Comparison of ENCODE assay signal across 27 cellular contexts in the genomic region with DNA sequence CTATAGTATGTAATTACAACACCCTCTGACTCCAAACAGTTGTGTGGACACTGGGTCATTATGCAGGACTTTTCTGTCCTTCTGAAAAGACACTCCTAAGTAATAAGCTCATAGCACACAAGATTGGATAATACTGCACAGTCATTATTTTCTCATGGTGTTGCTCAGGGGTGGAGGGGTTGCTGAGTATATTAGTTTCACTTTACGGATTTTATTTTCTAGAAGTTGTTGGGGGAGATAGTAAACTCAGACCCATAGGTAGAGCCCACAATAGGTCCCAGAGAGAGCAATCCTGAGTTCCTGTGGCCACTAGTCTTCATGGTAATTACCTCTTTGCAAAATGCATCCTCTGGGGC. TPM values are rescaled to one million over a fixed set of nuclear protein-coding genes. Genes with fewer than 3 reads are reported as not detected.
DNase-seq lines count a peak whose midpoint lies in the region; ATAC-seq and TF ChIP-seq lines count a peak whose summit lies in the region.
"Had no signal": no experiment of that assay in that cellular context is flagged by ENCODE, and none has a peak within 500 bp of the region (broad histone marks: within the 10 kb centered on the region; RNA-seq: fewer than 3 reads in every experiment).

No MANE protein-coding gene starts in this region.

- H3K27me3 Mint-ChIP-seq in activated CD4-positive, alpha-beta T cell treated with anti-CD3 and anti-CD28 coated beads for 36 hours, result no peaks in the 10 kb centered on the region
- H3K27me3 Mint-ChIP-seq in activated T-helper 1 cell treated with anti-CD3 and anti-CD28 coated beads, Interleukin-12 subunit alpha, Interleukin-12 subunit beta, Interleukin-2, Interleukin-4 antibody, amounts not matched to agents 30 ng/mL and 10 ng/mL and 1 ng/mL, durations not matched to agents 14 hours and 24 hours and 36 hours (ENCODE audit: insufficient read depth), result peaks cover 1% of the 10 kb centered on the region
- H3K27me3 Mint-ChIP-seq: IgD-negative memory B cell had no signal

- H3K36me3 ChIP-seq in osteoblast (ENCODE audit: insufficient read depth, low read length), result no peaks in the 10 kb centered on the region
- H3K36me3 ChIP-seq: ascending aorta, heart right ventricle, left lung, Peyer's patch, SJSA1, thyroid gland had no signal

- H3K4me3 ChIP-seq in osteoblast (ENCODE audit: insufficient read depth, low read length), result no peak overlapping the region
- H3K4me3 ChIP-seq: ascending aorta, heart right ventricle, left lung, Peyer's patch, SJSA1, thyroid gland had no signal

- POLR2A ChIA-PET in activated CD4-positive, alpha-beta T cell treated with anti-CD3 and anti-CD28 coated beads for 36 hours (lab: Charles Lee), result no interaction called here

- H3K4me1 Mint-ChIP-seq in activated CD4-positive, alpha-beta T cell treated with anti-CD3 and anti-CD28 coated beads for 36 hours, result peaks cover 5% of the 10 kb centered on the region
- H3K4me1 Mint-ChIP-seq in activated T-helper 1 cell treated with anti-CD3 and anti-CD28 coated beads, Interleukin-12 subunit alpha, Interleukin-12 subunit beta, Interleukin-2, Interleukin-4 antibody, amounts not matched to agents 30 ng/mL and 10 ng/mL and 1 ng/mL, durations not matched to agents 14 hours and 24 hours and 36 hours (ENCODE audit: low read depth), result peaks cover 30% of the 10 kb centered on the region
- peaks cover 29% of the 10 kb centered on the region for H3K4me1 Mint-ChIP-seq in stimulated activated effector memory CD8-positive, alpha-beta T cell treated with anti-CD3 and anti-CD28 coated beads, Interleukin-12 subunit alpha, Interleukin-12 subunit beta, amount 100 ng/mL, for 72 hours
- H3K4me1 Mint-ChIP-seq: IgD-negative memory B cell, nephron progenitor cell had no signal

- no peaks in the 10 kb centered on the region for H3K36me3 Mint-ChIP-seq in activated CD4-positive, alpha-beta T cell treated with anti-CD3 and anti-CD28 coated beads for 36 hours (ENCODE audit: low read depth)
- H3K36me3 Mint-ChIP-seq in activated T-helper 1 cell treated with anti-CD3 and anti-CD28 coated beads, Interleukin-12 subunit alpha, Interleukin-12 subunit beta, Interleukin-2, Interleukin-4 antibody, amounts not matched to agents 30 ng/mL and 10 ng/mL and 1 ng/mL, durations not matched to agents 14 hours and 24 hours and 36 hours (ENCODE audit: low read depth), result peaks cover 2% of the 10 kb centered on the region
- no peaks in the 10 kb centered on the region for H3K36me3 Mint-ChIP-seq in stimulated activated effector memory CD8-positive, alpha-beta T cell treated with anti-CD3 and anti-CD28 coated beads, Interleukin-12 subunit alpha, Interleukin-12 subunit beta, amount 100 ng/mL, for 72 hours
- H3K36me3 Mint-ChIP-seq: mesothelial cell of epicardium had no signal

- H3K27ac ChIP-seq in osteoblast (ENCODE audit: low read depth, low read length), result no peak overlapping the region
- H3K27ac ChIP-seq: ascending aorta, epithelial cell of prostate, left lung, SJSA1, thyroid gland had no signal

- CTCF ChIA-PET in activated CD4-positive, alpha-beta T cell treated with anti-CD3 and anti-CD28 coated beads for 36 hours (lab: Charles Lee), result interaction anchor here (0.6 to 1.4 kb wide), 3 partner anchors 15 to 166 kb away, joined by 3 read pairs; no protein-coding TSS in a partner anchor

- no peaks in the 10 kb centered on the region for H3K27me3 ChIP-seq in osteoblast (ENCODE audit: insufficient read depth, low read length)
- H3K27me3 ChIP-seq: ascending aorta, heart right ventricle, left lung, Peyer's patch, SJSA1, thyroid gland had no signal

- H3K9me3 ChIP-seq in osteoblast (ENCODE audit: low read depth, low read length), result peaks cover 2% of the 10 kb centered on the region
- H3K9me3 ChIP-seq: ascending aorta, Caco-2, thyroid gland had no signal

- H3K4me3 Mint-ChIP-seq in activated CD4-positive, alpha-beta T cell treated with anti-CD3 and anti-CD28 coated beads for 36 hours, result no peak overlapping the region
- H3K4me3 Mint-ChIP-seq in activated T-helper 1 cell treated with anti-CD3 and anti-CD28 coated beads, Interleukin-12 subunit alpha, Interleukin-12 subunit beta, Interleukin-2, Interleukin-4 antibody, amounts not matched to agents 30 ng/mL and 10 ng/mL and 1 ng/mL, durations not matched to agents 14 hours and 24 hours and 36 hours, result no peak overlapping the region
- H3K4me3 Mint-ChIP-seq in stimulated activated effector memory CD8-positive, alpha-beta T cell treated with anti-CD3 and anti-CD28 coated beads, Interleukin-12 subunit alpha, Interleukin-12 subunit beta, amount 100 ng/mL, for 72 hours, result no peak overlapping the region
- H3K4me3 Mint-ChIP-seq: IgD-negative memory B cell, mesothelial cell of epicardium, nephron progenitor cell had no signal

- no peak for TF ChIP-seq CTCF in osteoblast (IDR thresholded peaks at IDR 0.05; ENCODE audit: extremely low read depth, low read depth, low read length)

- H3K27ac Mint-ChIP-seq in activated CD4-positive, alpha-beta T cell treated with anti-CD3 and anti-CD28 coated beads for 36 hours, result no peak overlapping the region
- H3K27ac Mint-ChIP-seq in activated T-helper 1 cell treated with anti-CD3 and anti-CD28 coated beads, Interleukin-12 subunit alpha, Interleukin-12 subunit beta, Interleukin-2, Interleukin-4 antibody, amounts not matched to agents 30 ng/mL and 10 ng/mL and 1 ng/mL, durations not matched to agents 14 hours and 24 hours and 36 hours, result peak overlapping the region; percentile 1
- H3K27ac Mint-ChIP-seq in stimulated activated effector memory CD8-positive, alpha-beta T cell treated with anti-CD3 and anti-CD28 coated beads, Interleukin-12 subunit alpha, Interleukin-12 subunit beta, amount 100 ng/mL, for 72 hours, result peak overlapping the region; percentile 90
- H3K27ac Mint-ChIP-seq: IgD-negative memory B cell, mesothelial cell of epicardium, nephron progenitor cell had no signal

- H3K4me1 ChIP-seq in osteoblast (ENCODE audit: insufficient read depth, low read length), result peaks cover 4% of the 10 kb centered on the region
- H3K4me1 ChIP-seq: ascending aorta, Caco-2, left lung, Peyer's patch, SJSA1, thyroid gland had no signal

- H3K79me2 ChIP-seq in osteoblast (ENCODE audit: insufficient read depth, low read length), result no peaks in the 10 kb centered on the region

- no peak overlapping the region for H2AFZ ChIP-seq in osteoblast (ENCODE audit: low read length)

- H3K4me2 ChIP-seq in osteoblast (ENCODE audit: insufficient read depth, low read length), result no peak overlapping the region

- no peaks in the 10 kb centered on the region for H3K9me3 Mint-ChIP-seq in activated CD4-positive, alpha-beta T cell treated with anti-CD3 and anti-CD28 coated beads for 36 hours (ENCODE audit: low read depth)
- peaks cover 3% of the 10 kb centered on the region for H3K9me3 Mint-ChIP-seq in activated T-helper 1 cell treated with anti-CD3 and anti-CD28 coated beads, Interleukin-12 subunit alpha, Interleukin-12 subunit beta, Interleukin-2, Interleukin-4 antibody, amounts not matched to agents 30 ng/mL and 10 ng/mL and 1 ng/mL, durations not matched to agents 14 hours and 24 hours and 36 hours
- no peaks in the 10 kb centered on the region for H3K9me3 Mint-ChIP-seq in stimulated activated effector memory CD8-positive, alpha-beta T cell treated with anti-CD3 and anti-CD28 coated beads, Interleukin-12 subunit alpha, Interleukin-12 subunit beta, amount 100 ng/mL, for 72 hours
- H3K9me3 Mint-ChIP-seq: IgD-negative memory B cell had no signal

- no peaks in the 10 kb centered on the region for H4K20me1 ChIP-seq in osteoblast (ENCODE audit: insufficient read depth, low read length)

- ATAC-seq in activated CD4-positive, alpha-beta T cell treated with anti-CD3 and anti-CD28 coated beads for 36 hours, result peak; percentile 32
- peak; percentile 17 for ATAC-seq in GM19463 (IDR thresholded peaks at IDR 0.05; ENCODE audit: unreplicated experiment)
- peak; percentile 48 for ATAC-seq in stimulated activated effector memory CD8-positive, alpha-beta T cell treated with anti-CD3 and anti-CD28 coated beads, Interleukin-12 subunit alpha, Interleukin-12 subunit beta, amount 100 ng/mL, for 72 hours
- ATAC-seq: left lung had no signal

- no peak for DNase-seq in activated CD4-positive, alpha-beta T cell treated with anti-CD3 and anti-CD28 coated beads for 36 hours
- DNase-seq in activated CD4-positive, alpha-beta T cell treated with anti-CD3 and anti-CD28 coated beads for 48 hours, result no peak
- no peak for DNase-seq in activated T-helper 1 cell treated with anti-CD3 and anti-CD28 coated beads, Interleukin-12 subunit alpha, Interleukin-12 subunit beta, Interleukin-2, Interleukin-4 antibody, amounts not matched to agents 30 ng/mL and 10 ng/mL and 1 ng/mL, durations not matched to agents 14 hours and 24 hours and 36 hours (ENCODE audit: low spot score)
- DNase-seq in stimulated activated effector memory CD8-positive, alpha-beta T cell treated with anti-CD3 and anti-CD28 coated beads, Interleukin-12 subunit alpha, Interleukin-12 subunit beta, amount 100 ng/mL, for 72 hours (ENCODE audit: low spot score in 2 of 2), result no peak
- DNase-seq in osteoblast (ENCODE audit: insufficient read length, low spot score, missing footprints) (no peak), pons (ENCODE audit: low spot score) (no peak), hypothalamus (lab: John Stamatoyannopoulos, UW) (no peak)
- DNase-seq: 8988T; activated naive CD4-positive, alpha-beta T cell treated with Interleukin-2 at 50 U/mL for 16 hours; activated T-cell treated with anti-CD3 and anti-CD28 coated beads, Interleukin-2, amount 50 U/mL, for 1 hour; Caco-2; cerebellar nuclear complex; HCEC 1CT; heart right ventricle; left lung; NCI-H1436 treated with DMSO at 0.1 percent for 48 hours; NCI-H510A; nephron progenitor cell; NK-92 treated with Interleukin-12 subunit alpha and Interleukin-12 subunit beta, amount 100 ng/mL, for 24 hours; Peyer's patch; thyroid gland had no signal

- intact Hi-C loops in activated CD4-positive, alpha-beta T cell treated with anti-CD3 and anti-CD28 coated beads for 36 hours (cut with DNase I, micrococcal nuclease), result no loop called here
- intact Hi-C loops in activated T-helper 1 cell treated with anti-CD3 and anti-CD28 coated beads, Interleukin-12 subunit alpha, Interleukin-12 subunit beta, Interleukin-2, Interleukin-4 antibody, amounts not matched to agents 30 ng/mL and 10 ng/mL and 1 ng/mL, durations not matched to agents 14 hours and 24 hours and 36 hours (cut with micrococcal nuclease), result loop anchor here (2.0 kb wide), 1 partner anchor 14 kb away; no protein-coding TSS in a partner anchor

RNA-seq across cellular contexts. Expression of a gene that starts 53.4 kb away (rescaled TPM):
- total RNA-seq in activated CD4-positive, alpha-beta T cell treated with anti-CD3 and anti-CD28 coated beads for 36 hours, result 1 to 10 TPM; 7.3 to 9.2 TPM
- 19.2 and 19.4 TPM in 2 replicates for total RNA-seq in activated T-helper 1 cell treated with anti-CD3 and anti-CD28 coated beads, Interleukin-12 subunit alpha, Interleukin-12 subunit beta, Interleukin-2, Interleukin-4 antibody, amounts not matched to agents 30 ng/mL and 10 ng/mL and 1 ng/mL, durations not matched to agents 14 hours and 24 hours and 36 hours
- total RNA-seq in osteoblast, result 62.2 and 69.5 TPM in 2 replicates
